20 cellular contexts compared by ENCODE assay signal in the genomic region with DNA sequence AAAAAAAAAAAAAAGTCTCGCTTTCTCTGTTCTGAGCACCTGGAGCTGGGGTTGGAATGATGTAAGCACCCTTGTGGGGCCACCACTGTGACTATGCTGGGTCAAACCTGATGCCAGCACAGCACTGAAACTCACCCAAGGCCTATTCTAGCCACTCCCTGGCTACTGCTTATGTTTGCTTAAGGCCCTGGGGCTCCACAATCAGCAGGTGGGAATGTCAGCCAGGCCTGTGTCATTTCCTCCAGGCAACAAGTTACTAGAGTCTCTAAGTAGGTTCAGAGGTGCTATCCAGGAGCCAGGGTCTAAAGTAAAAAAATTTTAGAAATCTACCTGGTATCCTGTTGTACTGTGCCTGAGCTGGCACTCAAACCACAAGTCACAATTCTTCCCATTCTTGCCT.
DNase-seq lines count a peak whose midpoint lies in the region; FAIRE-seq and TF ChIP-seq lines count a peak whose summit lies in the region.
"Had no signal": no experiment of that assay in that cellular context is flagged by ENCODE, and none has a peak within 500 bp of the region (broad histone marks: within the 10 kb centered on the region; RNA-seq: fewer than 3 reads in every experiment).

No MANE protein-coding gene starts in this region.

- no peak overlapping the region for H3K27ac ChIP-seq in astrocyte (ENCODE audit: low read depth, low read length)
- H3K27ac ChIP-seq: C4-2B had no signal

- no peaks in the 10 kb centered on the region for H3K27me3 Mint-ChIP-seq in astrocyte (ENCODE audit: low read depth, unreplicated experiment)
- H3K27me3 Mint-ChIP-seq in activated CD4-positive, alpha-beta memory T cell treated with anti-CD3 and anti-CD28 coated beads, Interleukin-2, amount 10 ng/mL, durations not matched to agents 7 days and 5 days = no peaks in the 10 kb centered on the region

- H2AFZ ChIP-seq in astrocyte (ENCODE audit: low read depth, low read length) = no peak overlapping the region

- H3K4me2 ChIP-seq in astrocyte (ENCODE audit: low read length) = no peak overlapping the region

- POLR2A ChIA-PET in activated CD4-positive, alpha-beta memory T cell treated with anti-CD3 and anti-CD28 coated beads, Interleukin-2, amount 10 ng/mL, durations not matched to agents 7 days and 5 days (lab: Charles Lee) = no interaction called here

- CTCF ChIA-PET in activated CD4-positive, alpha-beta memory T cell treated with anti-CD3 and anti-CD28 coated beads, Interleukin-2, amount 10 ng/mL, durations not matched to agents 7 days and 5 days (lab: Charles Lee) = no interaction called here

- no peaks in the 10 kb centered on the region for H3K27me3 ChIP-seq in astrocyte (ENCODE audit: insufficient read depth, low read length)

- no peaks in the 10 kb centered on the region for H3K4me1 ChIP-seq in astrocyte (ENCODE audit: insufficient read depth, low read length)

- no peak for TF ChIP-seq CTCF in astrocyte (IDR thresholded peaks at IDR 0.05; ENCODE audit: insufficient read depth, low read depth, low read length)

- no peaks in the 10 kb centered on the region for H3K9me3 ChIP-seq in astrocyte (ENCODE audit: insufficient read depth, low read depth, low read length)

- peak overlapping the region; percentile 29 for H3K27ac Mint-ChIP-seq in astrocyte (ENCODE audit: unreplicated experiment)
- no peak overlapping the region for H3K27ac Mint-ChIP-seq in activated CD4-positive, alpha-beta memory T cell treated with anti-CD3 and anti-CD28 coated beads, Interleukin-2, amount 10 ng/mL, durations not matched to agents 7 days and 5 days
- H3K27ac Mint-ChIP-seq: HFFc6 had no signal

- H3K9ac ChIP-seq in astrocyte (ENCODE audit: low read length) = no peak overlapping the region

- H3K36me3 Mint-ChIP-seq in astrocyte (ENCODE audit: low read depth, unreplicated experiment) = no peaks in the 10 kb centered on the region
- H3K36me3 Mint-ChIP-seq in activated CD4-positive, alpha-beta memory T cell treated with anti-CD3 and anti-CD28 coated beads, Interleukin-2, amount 10 ng/mL, durations not matched to agents 7 days and 5 days (ENCODE audit: low read depth) = no peaks in the 10 kb centered on the region

- no peak overlapping the region for H3K4me3 Mint-ChIP-seq in astrocyte (ENCODE audit: unreplicated experiment)
- no peak overlapping the region for H3K4me3 Mint-ChIP-seq in activated CD4-positive, alpha-beta memory T cell treated with anti-CD3 and anti-CD28 coated beads, Interleukin-2, amount 10 ng/mL, durations not matched to agents 7 days and 5 days
- H3K4me3 Mint-ChIP-seq: HFFc6 had no signal

- H4K20me1 ChIP-seq in astrocyte (ENCODE audit: insufficient read depth, low read length) = no peaks in the 10 kb centered on the region

- FAIRE-seq in astrocyte (lab: Jason Lieb, UNC) = no peak
- FAIRE-seq: A204.1, RCC 7860 had no signal

- DNase-seq in COLO668 (lab: John Stamatoyannopoulos, UW; ENCODE audit: unreplicated experiment) (peak; percentile 61), HT1080 (ENCODE audit: low read depth) (peak; percentile 49), astrocyte (ENCODE audit: low read depth) (no peak), islet precursor cell (peak; percentile 85), NCI-H446 treated with DMSO at 0.1 percent for 48 hours (lab: John Stamatoyannopoulos, UW) (no peak), SIG-M5 (lab: John Stamatoyannopoulos, UW) (no peak)
- DNase-seq in activated CD4-positive, alpha-beta memory T cell treated with anti-CD3 and anti-CD28 coated beads, Interleukin-2, amount 10 ng/mL, durations not matched to agents 7 days and 5 days = no peak
- DNase-seq in stimulated activated CD4-positive, alpha-beta T cell treated with anti-CD3 and anti-CD28 coated beads, Interleukin-12 subunit alpha, Interleukin-12 subunit beta, amount 100 ng/mL, for 4 hours = no peak
- DNase-seq: COR-L47, GF-D8, GOT3, HFFc6, Karpas-422, NCI-H146, NCI-H2107, NCI-H345, NCI-H748 treated with DMSO at 0.1 percent for 48 hours had no signal

- no peaks in the 10 kb centered on the region for H3K79me2 ChIP-seq in astrocyte (ENCODE audit: insufficient read depth, low read length)

- no peaks in the 10 kb centered on the region for H3K4me1 Mint-ChIP-seq in astrocyte (ENCODE audit: low read depth, unreplicated experiment)
- H3K4me1 Mint-ChIP-seq in activated CD4-positive, alpha-beta memory T cell treated with anti-CD3 and anti-CD28 coated beads, Interleukin-2, amount 10 ng/mL, durations not matched to agents 7 days and 5 days = no peaks in the 10 kb centered on the region

- no peaks in the 10 kb centered on the region for H3K9me3 Mint-ChIP-seq in astrocyte (ENCODE audit: unreplicated experiment)
- H3K9me3 Mint-ChIP-seq in activated CD4-positive, alpha-beta memory T cell treated with anti-CD3 and anti-CD28 coated beads, Interleukin-2, amount 10 ng/mL, durations not matched to agents 7 days and 5 days = peaks cover 5% of the 10 kb centered on the region
- H3K9me3 Mint-ChIP-seq: HFFc6 had no signal

- H3K4me3 ChIP-seq in astrocyte (ENCODE audit: insufficient read depth, low read depth, low read length) = no peak overlapping the region

- H3K36me3 ChIP-seq in astrocyte (ENCODE audit: insufficient read depth, low read length) = no peaks in the 10 kb centered on the region

Comparison
In these comparisons a context has a peak if more than half of its experiments do, and no peak if none do; other contexts are left out.
1. DNase-seq: peak in COLO668 (single experiment), HT1080 (single experiment) and islet precursor cell (single experiment); none in astrocyte (single experiment), activated CD4-positive, alpha-beta memory T cell treated with anti-CD3 and anti-CD28 coated beads, Interleukin-2, amount 10 ng/mL, durations not matched to agents 7 days and 5 days (single experiment), NCI-H446 treated with DMSO at 0.1 percent for 48 hours (single experiment), stimulated activated CD4-positive, alpha-beta T cell treated with anti-CD3 and anti-CD28 coated beads, Interleukin-12 subunit alpha, Interleukin-12 subunit beta, amount 100 ng/mL, for 4 hours (single experiment) and SIG-M5 (single experiment).